Comparison of ENCODE assay signal across 14 cellular contexts in the genomic region with DNA sequence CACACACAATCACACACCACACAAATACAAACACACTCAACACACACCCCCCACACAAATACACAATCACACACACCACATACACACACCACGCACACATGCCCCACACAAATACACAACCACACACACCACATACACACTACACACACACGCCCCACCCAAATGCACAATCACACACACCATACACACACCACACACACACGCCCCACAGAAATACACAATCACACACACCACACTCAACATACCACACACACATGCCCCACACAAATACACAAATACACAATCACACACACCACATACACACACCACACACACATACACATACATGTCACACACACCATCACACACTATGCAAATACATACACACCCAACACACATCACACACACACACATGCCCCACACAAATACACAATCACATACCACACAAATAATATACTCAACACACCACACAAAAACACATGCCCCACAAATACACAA. TPM values are rescaled to one million over a fixed set of nuclear protein-coding genes. Genes with fewer than 3 reads are reported as not detected.
A peak's percentile ranks its signal among the peaks of the same experiment; 100 is the strongest.
DNase-seq lines count a peak whose midpoint lies in the region; TF ChIP-seq lines count a peak whose summit lies in the region.
"Had no signal": no experiment of that assay in that cellular context is flagged by ENCODE, and none has a peak within 500 bp of the region (broad histone marks: within the 10 kb centered on the region; RNA-seq: fewer than 3 reads in every experiment).

No MANE protein-coding gene starts in this region.

- POLR2A ChIA-PET in HEK293T (lab: Yijun Ruan, JAX), result no interaction called here

- intact Hi-C loops in testis (cut with DNase I; ENCODE audit: low total_unique reads), result no loop called here

- H3K27me3 ChIP-seq in OCI-LY1 (ENCODE audit: insufficient read depth, low read length), result no peaks in the 10 kb centered on the region
- H3K27me3 ChIP-seq in SU-DHL-6 (ENCODE audit: low read length), result no peaks in the 10 kb centered on the region
- H3K27me3 ChIP-seq in testis, result no peaks in the 10 kb centered on the region
- H3K27me3 ChIP-seq: BLaER1 had no signal

- H3K9ac ChIP-seq in OCI-LY1 (ENCODE audit: low read length), result no peak overlapping the region
- no peak overlapping the region for H3K9ac ChIP-seq in SU-DHL-6 (ENCODE audit: low read length)
- H3K9ac ChIP-seq: BLaER1 had no signal

- no peaks in the 10 kb centered on the region for H3K9me2 ChIP-seq in OCI-LY1 (ENCODE audit: low read depth, low read length)
- H3K9me2 ChIP-seq in SU-DHL-6 (replicated peaks; ENCODE audit: insufficient read depth, low read length), result no peaks in the 10 kb centered on the region

- H3K36me3 ChIP-seq in OCI-LY1 (ENCODE audit: insufficient read depth, low read length) (peaks cover 80% of the 10 kb centered on the region), SU-DHL-6 (ENCODE audit: low read length) (peaks cover 6% of the 10 kb centered on the region; the same call in 1 of the 2 replicates), testis (ENCODE audit: low read depth, missing control alignments) (no peaks in the 10 kb centered on the region)

- H3K4me2 ChIP-seq in OCI-LY1 (ENCODE audit: low read length), result peak overlapping the region; percentile 6; the same call in 1 of the 2 replicates
- peak overlapping the region; percentile 1 for H3K4me2 ChIP-seq in SU-DHL-6 (ENCODE audit: low read depth, low read length, poor library complexity, severe bottlenecking)
- H3K4me2 ChIP-seq: BLaER1, GM23338 had no signal

- no peak for DNase-seq in HEK293T (ENCODE audit: extremely low spot score)
- peak; percentile 31 to 62 for DNase-seq in erythroblast (lab: John Stamatoyannopoulos, UW)
- DNase-seq in testis, result no peak
- DNase-seq in stimulated activated CD4-positive, alpha-beta T cell treated with anti-CD3 and anti-CD28 coated beads, Interleukin-15, amount 100 ng/mL, for 24 hours, result no peak
- no peak for DNase-seq in NCI-H2081 treated with DMSO at 0.1 percent for 48 hours (lab: John Stamatoyannopoulos, UW)
- DNase-seq: CD4-positive, alpha-beta memory T cell; DMS153; DMS79; GF-D8; KBM-7 had no signal

- TF ChIP-seq CTCF in OCI-LY1 (IDR thresholded peaks at IDR 0.05; ENCODE audit: low read length) (no peak), SU-DHL-6 (IDR thresholded peaks at IDR 0.05; ENCODE audit: insufficient read depth, low read length, poor library complexity, severe bottlenecking) (no peak), testis (IDR thresholded peaks at IDR 0.05) (no peak)

- H3F3A ChIP-seq in OCI-LY1 (ENCODE audit: insufficient read depth, low read length), result no peaks in the 10 kb centered on the region
- peaks cover 25% of the 10 kb centered on the region for H3F3A ChIP-seq in SU-DHL-6 (ENCODE audit: insufficient read depth)

- no peak overlapping the region for H2AFZ ChIP-seq in OCI-LY1 (ENCODE audit: low read length)
- no peak overlapping the region for H2AFZ ChIP-seq in SU-DHL-6 (ENCODE audit: low read depth, low read length, severe bottlenecking)
- H2AFZ ChIP-seq: GM23338 had no signal

- H3K4me1 ChIP-seq in OCI-LY1 (ENCODE audit: insufficient read depth, low read length, severe bottlenecking), result peaks cover 52% of the 10 kb centered on the region
- no peaks in the 10 kb centered on the region for H3K4me1 ChIP-seq in testis

- H3K9me3 ChIP-seq in OCI-LY1 (ENCODE audit: low read length) (no peaks in the 10 kb centered on the region), SU-DHL-6 (ENCODE audit: insufficient read depth, low read length) (no peaks in the 10 kb centered on the region), testis (no peaks in the 10 kb centered on the region)
- H3K9me3 ChIP-seq: BLaER1 had no signal

- no peak overlapping the region for H3K4me3 ChIP-seq in OCI-LY1 (ENCODE audit: low read depth, low read length, poor library complexity, severe bottlenecking)
- no peak overlapping the region for H3K4me3 ChIP-seq in SU-DHL-6 (ENCODE audit: insufficient read depth, low read length, poor library complexity, severe bottlenecking)
- H3K4me3 ChIP-seq in testis, result no peak overlapping the region
- H3K4me3 ChIP-seq: BLaER1, GM23338 had no signal

- H3K79me2 ChIP-seq in OCI-LY1 (ENCODE audit: insufficient read depth, low read length) (peaks cover 14% of the 10 kb centered on the region), SU-DHL-6 (ENCODE audit: insufficient read depth, low read length) (peaks cover 65% of the 10 kb centered on the region)

- H4K20me1 ChIP-seq in OCI-LY1 (ENCODE audit: insufficient read depth, low read length) (no peaks in the 10 kb centered on the region), SU-DHL-6 (ENCODE audit: low read depth, low read length) (peaks cover 14% of the 10 kb centered on the region; the same call in 1 of the 2 replicates)
- H4K20me1 ChIP-seq: BLaER1 had no signal

- no peak for TF ChIP-seq POLR2A in erythroblast (IDR thresholded peaks at IDR 0.05; ENCODE audit: low read length)
- TF ChIP-seq POLR2A in testis (IDR thresholded peaks at IDR 0.05), result no peak

- 64 to 67% methylated on average over 3 of the region's 3 CpGs for WGBS in testis, 2 donors

- H3K27ac ChIP-seq in OCI-LY1 (ENCODE audit: low read depth, low read length, poor library complexity, severe bottlenecking), result peak overlapping the region; percentile 76
- H3K27ac ChIP-seq in SU-DHL-6 (ENCODE audit: low read depth, low read length), result peak overlapping the region; percentile 34
- H3K27ac ChIP-seq in testis, result no peak overlapping the region
- H3K27ac ChIP-seq: BLaER1 had no signal

- CTCF ChIA-PET in HEK293T (lab: Yijun Ruan, JAX), result no interaction called here

TF ChIP-seq in HEK293T, 16 proteins besides CTCF, POLR2A, EP300 and RAD21:
- TF ChIP-seq SP1 (IDR thresholded peaks at IDR 0.05) (0 out of 2 replicates have a peak, but pooled peaks have one; percentile 7), FOXA1 (IDR thresholded peaks at IDR 0.05) (no peak)

RNA-seq across cellular contexts. Expression of a gene that starts 50.2 kb away (rescaled TPM):
- 10 to 100 TPM; 18.8 to 21.4 TPM for total RNA-seq in testis
- 8.2 TPM for polyA plus RNA-seq in testis (ENCODE audit: insufficient read depth, low read depth, low replicate concordance)

Comparison
In these comparisons a context has a peak if more than half of its experiments do, and no peak if none do; other contexts are left out.
1. DNase-seq: peak in erythroblast (2 of 2); none in HEK293T (single experiment), testis (single experiment), stimulated activated CD4-positive, alpha-beta T cell treated with anti-CD3 and anti-CD28 coated beads, Interleukin-15, amount 100 ng/mL, for 24 hours (single experiment) and NCI-H2081 treated with DMSO at 0.1 percent for 48 hours (single experiment).
2. H3K27ac ChIP-seq: peak in OCI-LY1 (single experiment) and SU-DHL-6 (single experiment); none in testis (0 of 2).